In the genomic region with DNA sequence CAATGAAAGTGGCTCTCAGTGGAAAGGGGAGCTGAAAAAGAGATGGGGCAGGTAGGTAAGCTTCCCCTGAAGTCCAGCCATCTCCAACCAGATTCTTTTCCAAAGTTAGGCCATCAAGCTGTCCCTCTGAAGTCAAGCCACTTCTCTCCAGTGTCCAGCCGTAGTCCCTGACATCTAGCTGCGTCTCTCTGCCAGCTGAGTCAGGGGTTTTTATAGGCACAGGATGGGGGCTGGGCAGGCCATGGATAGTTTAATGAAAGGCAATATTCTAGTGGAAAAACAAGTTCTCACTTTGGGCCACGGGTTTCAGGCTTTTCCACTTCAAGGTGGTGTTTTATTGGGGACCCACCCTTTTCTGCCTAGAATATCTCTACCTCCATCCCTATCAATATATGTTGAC, we compare ENCODE assay signal across 21 cellular contexts. TPM values are rescaled to one million over a fixed set of nuclear protein-coding genes. Genes with fewer than 3 reads are reported as not detected.
DNase-seq lines count a peak whose midpoint lies in the region; ATAC-seq and TF ChIP-seq lines count a peak whose summit lies in the region.
"Had no signal": no experiment of that assay in that cellular context is flagged by ENCODE, and none has a peak within 500 bp of the region (broad histone marks: within the 10 kb centered on the region; RNA-seq: fewer than 3 reads in every experiment).

No MANE protein-coding gene starts in this region.

- peaks cover 32% of the 10 kb centered on the region for H3K4me1 Mint-ChIP-seq in central memory CD8-positive, alpha-beta T cell
- peaks cover 9% of the 10 kb centered on the region for H3K4me1 Mint-ChIP-seq in nephron progenitor cell
- peaks cover 6% of the 10 kb centered on the region for H3K4me1 Mint-ChIP-seq in MCF 10A (ENCODE audit: insufficient read depth, unreplicated experiment)

- no peaks in the 10 kb centered on the region for H3K4me1 ChIP-seq in Karpas-422 (ENCODE audit: low read length)
- H3K4me1 ChIP-seq: BE2C had no signal

- H3K79me2 ChIP-seq in Karpas-422 (ENCODE audit: low read length), result peaks cover 98% of the 10 kb centered on the region

- no peaks in the 10 kb centered on the region for H3K36me3 ChIP-seq in Karpas-422 (ENCODE audit: insufficient read depth, low read length)
- H3K36me3 ChIP-seq: BE2C had no signal

- no peak for TF ChIP-seq POLR2A in GM18505 (IDR thresholded peaks at IDR 0.05; ENCODE audit: borderline replicate concordance, extremely low read depth, insufficient read depth, insufficient read length)

- no peaks in the 10 kb centered on the region for H3K9me3 ChIP-seq in Karpas-422 (ENCODE audit: low read length)
- H3K9me3 ChIP-seq: BE2C had no signal

- H3K27ac Mint-ChIP-seq in central memory CD8-positive, alpha-beta T cell (ENCODE audit: low read depth), result peak overlapping the region; percentile 25
- peak overlapping the region; percentile 55 for H3K27ac Mint-ChIP-seq in nephron progenitor cell
- no peak overlapping the region for H3K27ac Mint-ChIP-seq in MCF 10A (ENCODE audit: low read depth, unreplicated experiment)
- H3K27ac Mint-ChIP-seq: CD4-positive, CD25-positive, alpha-beta regulatory T cell; HFFc6 had no signal

- H3K9ac ChIP-seq in Karpas-422 (ENCODE audit: low read length), result no peak overlapping the region
- H3K9ac ChIP-seq: GM23248 had no signal

- no peak overlapping the region for H3K27ac ChIP-seq in Karpas-422 (ENCODE audit: low read length)
- H3K27ac ChIP-seq: GM23248 had no signal

- no peak overlapping the region for H3K4me3 Mint-ChIP-seq in central memory CD8-positive, alpha-beta T cell
- H3K4me3 Mint-ChIP-seq in nephron progenitor cell (no peak overlapping the region), MCF 10A (ENCODE audit: unreplicated experiment) (no peak overlapping the region)
- H3K4me3 Mint-ChIP-seq: CD4-positive, CD25-positive, alpha-beta regulatory T cell; CD8-positive, alpha-beta memory T cell; HFFc6; IgD-negative memory B cell had no signal

- no peaks in the 10 kb centered on the region for H3K27me3 Mint-ChIP-seq in central memory CD8-positive, alpha-beta T cell
- H3K27me3 Mint-ChIP-seq in nephron progenitor cell (ENCODE audit: low read depth, poor library complexity), result no peaks in the 10 kb centered on the region
- no peaks in the 10 kb centered on the region for H3K27me3 Mint-ChIP-seq in MCF 10A (ENCODE audit: insufficient read depth, unreplicated experiment)
- H3K27me3 Mint-ChIP-seq: CD4-positive, CD25-positive, alpha-beta regulatory T cell; IgD-negative memory B cell had no signal

- POLR2A ChIA-PET in MCF 10A (lab: Yijun Ruan, JAX), result no interaction called here

- DNase-seq in Karpas-422 (peak; percentile 28), nephron progenitor cell (no peak), MCF 10A (ENCODE audit: unreplicated experiment) (no peak), NCI-H524 (lab: John Stamatoyannopoulos, UW) (no peak)
- DNase-seq in central memory CD8-positive, alpha-beta T cell (ENCODE audit: low spot score in 2 of 2), result no peak
- DNase-seq: BE2C; C1 segment of cervical spinal cord; CD4-positive, CD25-positive, alpha-beta regulatory T cell; CD8-positive, alpha-beta memory T cell; COR-L47; DMS 273 treated with DMSO at 0.1 percent for 48 hours; DND-41; EL; GM23248; HFFc6 had no signal

- H3K9me3 Mint-ChIP-seq in central memory CD8-positive, alpha-beta T cell, result no peaks in the 10 kb centered on the region
- H3K9me3 Mint-ChIP-seq in nephron progenitor cell (no peaks in the 10 kb centered on the region), MCF 10A (ENCODE audit: unreplicated experiment) (no peaks in the 10 kb centered on the region)
- H3K9me3 Mint-ChIP-seq: CD8-positive, alpha-beta memory T cell; HFFc6; IgD-negative memory B cell had no signal

- H3K9me2 ChIP-seq in Karpas-422 (replicated peaks; ENCODE audit: insufficient read depth, low read length), result no peaks in the 10 kb centered on the region; the same call in 1 of the 2 replicates

- H4K20me1 ChIP-seq in Karpas-422 (ENCODE audit: insufficient read depth, low read depth, low read length), result peaks cover 3% of the 10 kb centered on the region; the same call in 1 of the 2 replicates

- H3K36me3 Mint-ChIP-seq in central memory CD8-positive, alpha-beta T cell (ENCODE audit: insufficient read depth), result peaks cover 3% of the 10 kb centered on the region
- peaks cover 43% of the 10 kb centered on the region for H3K36me3 Mint-ChIP-seq in nephron progenitor cell (ENCODE audit: low read depth)
- peaks cover 18% of the 10 kb centered on the region for H3K36me3 Mint-ChIP-seq in MCF 10A (ENCODE audit: insufficient read depth, unreplicated experiment)

- no TSS peak for BruUV-seq in MCF 10A (replicated peaks; lab: Mats Ljungman, UMichigan)

- ATAC-seq in central memory CD8-positive, alpha-beta T cell (replicated peaks; ENCODE audit: extremely low read depth, poor library complexity, severe bottlenecking), result no peak
- no peak for ATAC-seq in GM18517 (IDR thresholded peaks at IDR 0.05; ENCODE audit: unreplicated experiment)
- ATAC-seq in GM18505 (IDR thresholded peaks at IDR 0.05; ENCODE audit: unreplicated experiment), result no peak
- ATAC-seq: GM12878, HCT116, HepG2 had no signal

- H3K4me3 ChIP-seq in Karpas-422 (ENCODE audit: low read length), result no peak overlapping the region
- H3K4me3 ChIP-seq: GM12878, GM23248 had no signal

- CTCF ChIA-PET in MCF 10A (lab: Yijun Ruan, JAX), result interaction anchor here (0.7 to 1.5 kb wide), 2 partner anchors 14 to 1337 kb away, joined by 3 read pairs; no protein-coding TSS in a partner anchor

- H3K27me3 ChIP-seq in Karpas-422 (ENCODE audit: low read length), result no peaks in the 10 kb centered on the region
- H3K27me3 ChIP-seq: BE2C had no signal

- no peak overlapping the region for H2AFZ ChIP-seq in Karpas-422 (ENCODE audit: low read length)
- H2AFZ ChIP-seq: GM23248 had no signal

- intact Hi-C loops in MCF 10A (cut with micrococcal nuclease), result no loop called here

- no peak overlapping the region for H3K4me2 ChIP-seq in Karpas-422 (ENCODE audit: low read depth, low read length, poor library complexity, severe bottlenecking)

- no peak for TF ChIP-seq CTCF in nephron progenitor cell (IDR thresholded peaks at IDR 0.05)
- no peak for TF ChIP-seq CTCF in MCF 10A (IDR thresholded peaks at IDR 0.05; ENCODE audit: unreplicated experiment)

RNA-seq across cellular contexts. Expression of gene AVL9, which starts 36.8 kb away (rescaled TPM):
- 32.9 and 41.4 TPM in 2 replicates for total RNA-seq in Karpas-422 (2014; rRNA removed; shearing (Covaris generic); ENCODE audit: low replicate concordance)
- total RNA-seq in MCF 10A (2022), result 38.6 and 39.2 TPM in 2 replicates

RNA-seq across cellular contexts. Expression of gene LSM5, which starts 41.9 kb away (rescaled TPM):
- 24.0 and 47.8 TPM in 2 replicates for total RNA-seq in Karpas-422 (2014; rRNA removed; shearing (Covaris generic); ENCODE audit: low replicate concordance)
- 87.3 and 105 TPM in 2 replicates for total RNA-seq in MCF 10A (2022)
